Comparison of ENCODE assay signal across 1 cellular context in genomic region chr16:84534815-84535214, GRCh38.
TF ChIP-seq lines count a peak whose summit lies in the region.

No MANE protein-coding gene starts in this region.

TF ChIP-seq in IMR-90, 13 proteins besides CTCF, POLR2A, EP300 and RAD21:
- no peak for TF ChIP-seq FOS (IDR thresholded peaks at IDR 0.05; ENCODE audit: low read depth, low read length)
- no peak for TF ChIP-seq NFE2L2 (IDR thresholded peaks at IDR 0.05; ENCODE audit: low read depth, low read length)
- TF ChIP-seq USF2 (IDR thresholded peaks at IDR 0.05; ENCODE audit: low read depth, low read length) = no peak
- TF ChIP-seq MAZ (IDR thresholded peaks at IDR 0.05; ENCODE audit: borderline replicate concordance, low read depth, low read length) = no peak
- TF ChIP-seq CEBPB (IDR thresholded peaks at IDR 0.05; ENCODE audit: low read depth, low read length) = no peak
- TF ChIP-seq MAFK (IDR thresholded peaks at IDR 0.05; ENCODE audit: low read depth, low read length) = no peak
- TF ChIP-seq CHD1 (IDR thresholded peaks at IDR 0.05; ENCODE audit: low read depth, low read length) = no peak
- TF ChIP-seq BHLHE40 (IDR thresholded peaks at IDR 0.05; ENCODE audit: low read depth, low read length) = no peak
